ENCODE assay signal across 30 cellular contexts in the genomic region with DNA sequence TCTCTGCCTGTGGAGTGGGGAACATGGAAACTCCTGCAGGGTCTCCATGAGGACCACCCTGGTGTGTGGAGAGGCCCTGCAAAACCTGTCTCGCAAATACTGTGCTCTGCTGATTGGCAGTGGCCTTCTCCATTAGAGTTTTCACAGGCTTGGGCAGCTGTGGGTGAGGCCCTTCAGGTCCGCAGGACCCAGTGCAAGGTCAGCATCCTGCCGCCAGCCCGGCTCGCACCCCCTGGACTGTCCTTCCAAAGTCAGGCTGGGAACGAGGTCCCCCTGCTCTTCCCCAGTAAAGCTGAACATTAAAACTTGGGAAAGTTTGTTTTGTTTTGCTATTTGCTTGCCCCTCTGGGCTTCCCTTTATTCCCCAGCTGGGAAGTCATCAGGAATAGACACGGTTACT.
"Had no signal": no experiment of that assay in that cellular context is flagged by ENCODE, and none has a peak within 500 bp of the region (broad histone marks: within the 10 kb centered on the region; RNA-seq: fewer than 3 reads in every experiment).

No MANE protein-coding gene starts in this region.

- H3K4me3 Mint-ChIP-seq: activated B cell treated with CpG ODN at 0.5 μM for 24 hours; activated CD4-positive, alpha-beta memory T cell treated with anti-CD3 and anti-CD28 coated beads, Interleukin-2, amount 10 ng/mL, durations not matched to agents 7 days and 5 days; activated CD4-positive, alpha-beta T cell treated with anti-CD3 and anti-CD28 coated beads, Interleukin-2, amount 10 ng/mL, durations not matched to agents 7 days and 5 days; activated naive CD4-positive, alpha-beta T cell treated with anti-CD3 and anti-CD28 coated beads, Interleukin-2, amount 10 ng/mL, durations not matched to agents 7 days and 5 days; activated naive CD8-positive, alpha-beta T cell treated with anti-CD3 and anti-CD28 coated beads, Interleukin-2, amount 10 ng/mL, durations not matched to agents 7 days and 5 days; activated T-cell treated with anti-CD3 and anti-CD28 coated beads, Interleukin-2, amount 50 U/mL, for 24 hours; activated T-cell treated with anti-CD3 and anti-CD28 coated beads, Interleukin-2, amount 50 U/mL, for 72 hours; brain; central memory CD8-positive, alpha-beta T cell; T-cell; T-helper 1 cell treated with Interleukin-12 subunit alpha and Interleukin-12 subunit beta and Interleukin-4 antibody, amounts not matched to agents 30 μg/mL and 1 μg/mL, for 36 hours; T-helper 2 cell treated with Interferon-gamma antibody and Interleukin-4, amounts not matched to agents 5 μg/mL and 100 μg/mL, for 36 hours had no signal

- H3K27ac Mint-ChIP-seq: activated B cell treated with CpG ODN at 0.5 μM for 24 hours; activated CD4-positive, alpha-beta memory T cell treated with anti-CD3 and anti-CD28 coated beads, Interleukin-2, amount 10 ng/mL, durations not matched to agents 7 days and 5 days; activated CD4-positive, alpha-beta T cell treated with anti-CD3 and anti-CD28 coated beads, Interleukin-2, amount 10 ng/mL, durations not matched to agents 7 days and 5 days; activated naive CD4-positive, alpha-beta T cell treated with anti-CD3 and anti-CD28 coated beads, Interleukin-2, amount 10 ng/mL, durations not matched to agents 7 days and 5 days; activated naive CD4-positive, alpha-beta T cell treated with anti-CD3 and anti-CD28 coated beads, Interleukin-2, amount 50 U/mL, for 72 hours; activated naive CD8-positive, alpha-beta T cell treated with anti-CD3 and anti-CD28 coated beads, Interleukin-2, amount 10 ng/mL, durations not matched to agents 7 days and 5 days; activated T-cell treated with anti-CD3 and anti-CD28 coated beads, Interleukin-2, amount 50 U/mL, for 24 hours; activated T-cell treated with anti-CD3 and anti-CD28 coated beads, Interleukin-2, amount 50 U/mL, for 72 hours; brain; T-cell; T-helper 1 cell treated with Interleukin-12 subunit alpha and Interleukin-12 subunit beta and Interleukin-4 antibody, amounts not matched to agents 30 μg/mL and 1 μg/mL, for 36 hours had no signal

- H3K36me3 ChIP-seq: ascending aorta, breast epithelium, cardiac muscle cell, WERI-Rb-1 had no signal

- ATAC-seq: activated CD4-positive, CD25-positive, alpha-beta regulatory T cell treated with anti-CD3 and anti-CD28 coated beads, Interleukin-2, amount 50 U/mL, for 24 hours; activated naive CD4-positive, alpha-beta T cell treated with anti-CD3 and anti-CD28 coated beads, Interleukin-2, amount 50 U/mL, for 72 hours; activated T-cell treated with anti-CD3 and anti-CD28 coated beads, Interleukin-2, amount 50 U/mL, for 72 hours; esophagus mucosa; T-cell had no signal

- H3K27me3 ChIP-seq: ascending aorta, breast epithelium, cardiac muscle cell had no signal

- H3K4me1 Mint-ChIP-seq: activated B cell treated with CpG ODN at 0.5 μM for 24 hours; activated CD4-positive, alpha-beta memory T cell treated with anti-CD3 and anti-CD28 coated beads, Interleukin-2, amount 10 ng/mL, durations not matched to agents 7 days and 5 days; activated CD4-positive, alpha-beta T cell treated with anti-CD3 and anti-CD28 coated beads, Interleukin-2, amount 10 ng/mL, durations not matched to agents 7 days and 5 days; activated naive CD8-positive, alpha-beta T cell treated with anti-CD3 and anti-CD28 coated beads, Interleukin-2, amount 10 ng/mL, durations not matched to agents 7 days and 5 days; central memory CD8-positive, alpha-beta T cell had no signal

- H3K36me3 Mint-ChIP-seq: activated naive CD4-positive, alpha-beta T cell treated with anti-CD3 and anti-CD28 coated beads, Interleukin-2, amount 10 ng/mL, durations not matched to agents 7 days and 5 days; activated naive CD4-positive, alpha-beta T cell treated with anti-CD3 and anti-CD28 coated beads, Interleukin-2, amount 50 U/mL, for 72 hours; activated naive CD8-positive, alpha-beta T cell treated with anti-CD3 and anti-CD28 coated beads, Interleukin-2, amount 10 ng/mL, durations not matched to agents 7 days and 5 days; brain had no signal

- H3K9me3 Mint-ChIP-seq: activated B cell treated with CpG ODN at 0.5 μM for 24 hours; activated CD4-positive, alpha-beta memory T cell treated with anti-CD3 and anti-CD28 coated beads, Interleukin-2, amount 10 ng/mL, durations not matched to agents 7 days and 5 days; activated CD4-positive, alpha-beta T cell treated with anti-CD3 and anti-CD28 coated beads, Interleukin-2, amount 10 ng/mL, durations not matched to agents 7 days and 5 days; activated naive CD4-positive, alpha-beta T cell treated with anti-CD3 and anti-CD28 coated beads, Interleukin-2, amount 10 ng/mL, durations not matched to agents 7 days and 5 days; activated naive CD4-positive, alpha-beta T cell treated with anti-CD3 and anti-CD28 coated beads, Interleukin-2, amount 50 U/mL, for 72 hours; activated naive CD8-positive, alpha-beta T cell treated with anti-CD3 and anti-CD28 coated beads, Interleukin-2, amount 10 ng/mL, durations not matched to agents 7 days and 5 days; activated T-cell treated with anti-CD3 and anti-CD28 coated beads, Interleukin-2, amount 50 U/mL, for 24 hours; activated T-cell treated with anti-CD3 and anti-CD28 coated beads, Interleukin-2, amount 50 U/mL, for 72 hours; brain; central memory CD8-positive, alpha-beta T cell; T-cell; T-helper 1 cell treated with Interleukin-12 subunit alpha and Interleukin-12 subunit beta and Interleukin-4 antibody, amounts not matched to agents 30 μg/mL and 1 μg/mL, for 36 hours; T-helper 2 cell treated with Interferon-gamma antibody and Interleukin-4, amounts not matched to agents 5 μg/mL and 100 μg/mL, for 36 hours had no signal

- H3K4me1 ChIP-seq: breast epithelium had no signal

- H3K27ac ChIP-seq: ascending aorta, breast epithelium, cardiac muscle cell, coronary artery, WERI-Rb-1 had no signal

- DNase-seq: activated B cell treated with CpG ODN at 0.5 μM for 24 hours; activated CD4-positive, alpha-beta memory T cell treated with anti-CD3 and anti-CD28 coated beads, Interleukin-2, amount 10 ng/mL, durations not matched to agents 7 days and 5 days; activated CD4-positive, alpha-beta T cell treated with anti-CD3 and anti-CD28 coated beads, Interleukin-2, amount 10 ng/mL, durations not matched to agents 7 days and 5 days; activated CD4-positive, alpha-beta T cell treated with anti-CD3 and anti-CD28 coated beads, Interleukin-2, amount 50 U/mL, for 4 hours; activated CD8-positive, alpha-beta memory T cell treated with anti-CD3 and anti-CD28 coated beads, Interleukin-2, amount 50 U/mL, for 48 hours; activated gamma-delta T cell; activated naive CD4-positive, alpha-beta T cell; activated naive CD4-positive, alpha-beta T cell treated with anti-CD3 and anti-CD28 coated beads, Interleukin-2, amount 10 ng/mL, durations not matched to agents 7 days and 5 days; activated naive CD8-positive, alpha-beta T cell treated with anti-CD3 and anti-CD28 coated beads, Interleukin-2, amount 10 ng/mL, durations not matched to agents 7 days and 5 days; activated T-cell treated with anti-CD3 and anti-CD28 coated beads for 4 hours; activated T-cell treated with anti-CD3 and anti-CD28 coated beads, Interleukin-2, amount 50 U/mL, for 24 hours; activated T-cell treated with anti-CD3 and anti-CD28 coated beads, Interleukin-2, amount 50 U/mL, for 72 hours; dermis blood vessel endothelial cell; effector CD8-positive, alpha-beta T cell; foreskin fibroblast; SW 1271; T-cell; T1000; WERI-Rb-1 had no signal

- H3K27me3 Mint-ChIP-seq: activated CD4-positive, alpha-beta memory T cell treated with anti-CD3 and anti-CD28 coated beads, Interleukin-2, amount 10 ng/mL, durations not matched to agents 7 days and 5 days; activated CD4-positive, alpha-beta T cell treated with anti-CD3 and anti-CD28 coated beads, Interleukin-2, amount 10 ng/mL, durations not matched to agents 7 days and 5 days; activated naive CD4-positive, alpha-beta T cell treated with anti-CD3 and anti-CD28 coated beads, Interleukin-2, amount 10 ng/mL, durations not matched to agents 7 days and 5 days; activated T-cell treated with anti-CD3 and anti-CD28 coated beads, Interleukin-2, amount 50 U/mL, for 24 hours; brain; central memory CD8-positive, alpha-beta T cell; T-cell had no signal

- H3K4me3 ChIP-seq: ascending aorta, breast epithelium, cardiac muscle cell, coronary artery had no signal

- H3K9me3 ChIP-seq: ascending aorta, breast epithelium had no signal
